In genomic region chr10:128121750-128122412, GRCh38 we compare ENCODE assay signal across 25 cellular contexts. TPM values are rescaled to one million over a fixed set of nuclear protein-coding genes. Genes with fewer than 3 reads are reported as not detected.
DNase-seq lines count a peak whose midpoint lies in the region; ATAC-seq, FAIRE-seq and TF ChIP-seq lines count a peak whose summit lies in the region.
"Had no signal": no experiment of that assay in that cellular context is flagged by ENCODE, and none has a peak within 500 bp of the region (broad histone marks: within the 10 kb centered on the region; RNA-seq: fewer than 3 reads in every experiment).

No MANE protein-coding gene starts in this region.

- H3K27ac Mint-ChIP-seq in T-helper 2 cell treated with Interferon-gamma antibody and Interleukin-4, amounts not matched to agents 5 μg/mL and 100 μg/mL, for 36 hours: peak overlapping the region; percentile 31
- no peak overlapping the region for H3K27ac Mint-ChIP-seq in WTC11
- H3K27ac Mint-ChIP-seq: B cell; natural killer cell treated with Interleukin-12 subunit alpha and Interleukin-12 subunit beta and Interleukin-15 and Interleukin-18, amount 100 ng/mL, for 72 hours had no signal

- H3K79me2 ChIP-seq in DND-41 (ENCODE audit: insufficient read depth, low read length) (peaks cover 89% of the 10 kb centered on the region), GM12878 (ENCODE audit: control insufficient read depth, insufficient read depth, low read length) (peaks cover 73% of the 10 kb centered on the region)

- FAIRE-seq in GM12878 (lab: Jason Lieb, UNC): no peak
- FAIRE-seq: HepG2, keratinocyte had no signal

- CTCF ChIA-PET in GM12878 (lab: Yijun Ruan, JAX) (interaction anchor here (0.9 to 2.5 kb wide), 6 partner anchors 11 to 87 kb away, joined by 3 to 11 read pairs (median 6); no protein-coding TSS in a partner anchor), WTC11 (lab: Charles Lee) (no interaction called here)

- TF ChIP-seq POLR2A in NB4 (IDR thresholded peaks at IDR 0.05; ENCODE audit: extremely low read depth, insufficient read length): no peak
- TF ChIP-seq POLR2A in GM12878 (IDR thresholded peaks at IDR 0.05; ENCODE audit: low read depth, low read length): no peak

- H3K27me3 Mint-ChIP-seq in T-helper 2 cell treated with Interferon-gamma antibody and Interleukin-4, amounts not matched to agents 5 μg/mL and 100 μg/mL, for 36 hours (ENCODE audit: low read depth): no peaks in the 10 kb centered on the region
- no peaks in the 10 kb centered on the region for H3K27me3 Mint-ChIP-seq in WTC11 (ENCODE audit: low read depth)

- RAD21 ChIA-PET in GM12878 (lab: Charles Lee; ENCODE audit: unreplicated experiment): interaction anchor here (1.0 to 1.2 kb wide), 2 partner anchors 22 to 27 kb away, joined by 3 to 4 read pairs; no protein-coding TSS in a partner anchor

- no TSS peak for BruUV-seq in GM12878 (replicated peaks; lab: Mats Ljungman, UMichigan)

- TF ChIP-seq CTCF in DND-41 (IDR thresholded peaks at IDR 0.05; ENCODE audit: borderline replicate concordance, extremely low read depth, low read length, poor library complexity, severe bottlenecking) (no peak), NB4 (IDR thresholded peaks at IDR 0.05; ENCODE audit: low read depth, low read length) (no peak), GM12878 (IDR thresholded peaks at IDR 0.05 in 2 of 3, conservative IDR thresholded peaks at IDR 0.05 in 1 of 3; ENCODE audit: control insufficient read depth in 2 of 3, extremely low read depth in 1 of 3, insufficient read depth in 1 of 3, low read depth in 3 of 3, low read length in 3 of 3) (no peak), WTC11 (IDR thresholded peaks at IDR 0.05) (no peak)

- H3K9ac ChIP-seq in DND-41 (ENCODE audit: low read depth, low read length) (no peak overlapping the region), GM12878 (ENCODE audit: control insufficient read depth, insufficient read depth, low read length) (no peak overlapping the region)

- H4K20me1 ChIP-seq in DND-41 (ENCODE audit: insufficient read depth, low read length) (peaks cover 68% of the 10 kb centered on the region), GM12878 (ENCODE audit: control insufficient read depth, insufficient read depth) (no peaks in the 10 kb centered on the region)

- H3K9me3 ChIP-seq in DND-41 (ENCODE audit: insufficient read depth, low read length, severe bottlenecking): no peaks in the 10 kb centered on the region
- H3K9me3 ChIP-seq in GM12878 (replicated peaks; ENCODE audit: control insufficient read depth, insufficient read depth, low read length): no peaks in the 10 kb centered on the region
- H3K9me3 ChIP-seq: mucosa of descending colon, right atrium auricular region, tibial artery had no signal

- in situ Hi-C loops in GM12878 (cut with MboI): no loop called here
- in situ Hi-C loops in KBM-7 (cut with MboI; ENCODE audit: low pct_unique_long_range_greater_than_20kb, low sequenced_read_pairs): no loop called here

- WGBS in GM12878 (ENCODE audit: insufficient coverage, insufficient replicate concordance, low lambda C conversion rate, missing lambda C conversion rate): 94% methylated on average over 5 of the region's 5 CpGs

- intact Hi-C loops in GM12878 (cut with micrococcal nuclease; ENCODE audit: unreplicated experiment): no loop called here

- SMC1A ChIA-PET in GM12878 (lab: Charles Lee; ENCODE audit: uncharacterized antibody, unreplicated experiment): interaction anchor here (1.8 to 1.9 kb wide), 2 partner anchors 10 to 15 kb away, joined by 4 to 8 read pairs; no protein-coding TSS in a partner anchor

- peaks cover 55% of the 10 kb centered on the region for H3K4me1 Mint-ChIP-seq in T-helper 2 cell treated with Interferon-gamma antibody and Interleukin-4, amounts not matched to agents 5 μg/mL and 100 μg/mL, for 36 hours (ENCODE audit: low read depth)
- H3K4me1 Mint-ChIP-seq in WTC11: peaks cover 27% of the 10 kb centered on the region

- no peak for TF ChIP-seq EP300 in GM12878 (IDR thresholded peaks at IDR 0.05; ENCODE audit: borderline replicate concordance in 1 of 2, control insufficient read depth in 1 of 2, low read depth in 2 of 2, low read length in 2 of 2)

- peak overlapping the region; percentile 36 for H3K4me3 Mint-ChIP-seq in T-helper 2 cell treated with Interferon-gamma antibody and Interleukin-4, amounts not matched to agents 5 μg/mL and 100 μg/mL, for 36 hours
- H3K4me3 Mint-ChIP-seq in WTC11: no peak overlapping the region
- H3K4me3 Mint-ChIP-seq: B cell; natural killer cell treated with Interleukin-12 subunit alpha and Interleukin-12 subunit beta and Interleukin-15 and Interleukin-18, amount 100 ng/mL, for 72 hours had no signal

- DNase-seq in T-helper 2 cell treated with Interferon-gamma antibody and Interleukin-4, amounts not matched to agents 5 μg/mL and 100 μg/mL, for 36 hours (ENCODE audit: low spot score): no peak
- DNase-seq in T-helper 2 cell (no peak), DND-41 (no peak), NB4 (ENCODE audit: low read depth) (no peak), GM12878 (ENCODE audit: low read depth, low spot score) (no peak), WTC11 (ENCODE audit: low spot score) (no peak), left lobe of liver (ENCODE audit: low spot score) (no peak), KBM-7 (no peak)
- DNase-seq: 8988T; aorta; effector CD4-positive, alpha-beta T cell; GF-D8; head of caudate nucleus; mucosa of descending colon; NCI-H1417; NCI-H2029 treated with DMSO at 0.1 percent for 48 hours; NCI-H526; stimulated activated CD4-positive, alpha-beta T cell treated with anti-CD3 and anti-CD28 coated beads, Interleukin-2, amount 100 ng/mL, for 24 hours; tibial artery had no signal

- POLR2A ChIA-PET in GM12878 (lab: Charles Lee): interaction anchor here (0.6 to 1.9 kb wide), 2 partner anchors 58 to 74 kb away, joined by 3 to 5 read pairs; no protein-coding TSS in a partner anchor
- POLR2A ChIA-PET in WTC11 (lab: Charles Lee): no interaction called here

- H3K4me3 ChIP-seq in DND-41 (ENCODE audit: low read depth in 1 of 2, low read length in 2 of 2) (peak overlapping the region in 1 of 2 experiments; percentile 70; a peak in 1 of 4 replicates), NB4 (ENCODE audit: low read depth, low read length) (peak overlapping the region; percentile 94), GM12878 (peak overlapping the region; percentile 84)
- H3K4me3 ChIP-seq: mucosa of descending colon, right atrium auricular region, tibial artery had no signal

- H3K4me1 ChIP-seq in DND-41 (ENCODE audit: insufficient read depth, low read length) (peaks cover 53% of the 10 kb centered on the region), GM12878 (ENCODE audit: control insufficient read depth, insufficient read depth, low read length) (no peaks in the 10 kb centered on the region)

- H2AFZ ChIP-seq in DND-41 (ENCODE audit: low read depth, low read length) (no peak overlapping the region), GM12878 (ENCODE audit: control insufficient read depth, low read depth, low read length) (peak overlapping the region; percentile 59)

- no peak for ATAC-seq in DND-41 (ENCODE audit: insufficient read depth, low read depth)
- ATAC-seq in GM12878: no peak
- ATAC-seq in WTC11: no peak
- no peak for ATAC-seq in left lobe of liver
- ATAC-seq: activated naive CD4-positive, alpha-beta T cell treated with anti-CD3 and anti-CD28 coated beads, Interleukin-2, amount 50 U/mL, for 72 hours; HepG2; mucosa of descending colon; natural killer cell treated with Interleukin-12 subunit alpha and Interleukin-12 subunit beta and Interleukin-15 and Interleukin-18, amount 100 ng/mL, for 72 hours had no signal

- peak overlapping the region; percentile 93; the same call in 1 of the 2 replicates for H3K4me2 ChIP-seq in DND-41 (ENCODE audit: insufficient read depth, low read length)
- H3K4me2 ChIP-seq in GM12878 (ENCODE audit: control insufficient read depth, insufficient read depth): peak overlapping the region; percentile 53

- H3K27ac ChIP-seq in DND-41 (ENCODE audit: low read length) (peak overlapping the region; percentile 45; the same call in 1 of the 2 replicates), GM12878 (ENCODE audit: control insufficient read depth, insufficient read depth) (no peak overlapping the region; the same call in 1 of the 2 replicates)
- H3K27ac ChIP-seq: right atrium auricular region, tibial artery had no signal

- H3K36me3 Mint-ChIP-seq in T-helper 2 cell treated with Interferon-gamma antibody and Interleukin-4, amounts not matched to agents 5 μg/mL and 100 μg/mL, for 36 hours (ENCODE audit: low read depth): peaks cover 71% of the 10 kb centered on the region
- H3K36me3 Mint-ChIP-seq in WTC11: peaks cover 45% of the 10 kb centered on the region

- TF ChIP-seq RAD21 in GM12878 (IDR thresholded peaks at IDR 0.05; ENCODE audit: insufficient read depth, low read depth, low read length): no peak

- H3K9me3 Mint-ChIP-seq in T-helper 2 cell treated with Interferon-gamma antibody and Interleukin-4, amounts not matched to agents 5 μg/mL and 100 μg/mL, for 36 hours: no peaks in the 10 kb centered on the region
- H3K9me3 Mint-ChIP-seq in WTC11: no peaks in the 10 kb centered on the region
- H3K9me3 Mint-ChIP-seq: activated naive CD4-positive, alpha-beta T cell treated with anti-CD3 and anti-CD28 coated beads, Interleukin-2, amount 50 U/mL, for 72 hours; natural killer cell treated with Interleukin-12 subunit alpha and Interleukin-12 subunit beta and Interleukin-15 and Interleukin-18, amount 100 ng/mL, for 72 hours had no signal

- H3K27me3 ChIP-seq in DND-41 (ENCODE audit: insufficient read depth, low read length, poor library complexity) (no peaks in the 10 kb centered on the region), GM12878 (replicated peaks in 1 of 2; ENCODE audit: control insufficient read depth in 2 of 2, insufficient read depth in 2 of 2, low read length in 1 of 2) (no peaks in the 10 kb centered on the region)

- peaks cover 86% of the 10 kb centered on the region for H3K36me3 ChIP-seq in DND-41 (ENCODE audit: insufficient read depth, low read length)
- H3K36me3 ChIP-seq in GM12878 (ENCODE audit: control insufficient read depth in 2 of 2, insufficient read depth in 2 of 2, low read length in 1 of 2): peaks cover 4 to 20% of the 10 kb centered on the region in 2 experiments
- H3K36me3 ChIP-seq: right atrium auricular region, tibial artery had no signal

RNA-seq across cellular contexts. Expression of gene MKI67, which starts 4.3 kb away (rescaled TPM):
- total RNA-seq in GM12878 (2013; cell fraction: nucleolus; rRNA removed): 83.4 and 83.6 TPM in 2 replicates
- total RNA-seq in GM12878 (2014; rRNA removed) (72.0 and 89.6 TPM in 2 replicates), GM12878 (2014; rRNA removed; fragmentation: Illumina TruSeq; extraction: Trizol) (75.9 and 82.4 TPM in 2 replicates), GM12878 (2021) (168 and 183 TPM in 2 replicates), WTC11 (2021) (93.6 to 118 TPM (median 96.5 TPM) in 3 replicates), left lobe of liver (0.70 TPM)
- polyA plus RNA-seq in GM12878 (2011; ENCODE audit: low read depth): 35.4 TPM
- polyA plus RNA-seq in GM12878 (2011; rRNA removed) (53.4 and 54.7 TPM in 2 replicates), GM12878 (2014; fragmentation: Illumina TruSeq; extraction: Trizol) (174 and 182 TPM in 2 replicates), GM12878 (2014; fragmentation: Nextera tagmentation; extraction: Ambion mirVana) (10 to 100 TPM; 22.3 to 37.5 TPM), GM12878 (2014; rRNA removed) (76.3 and 88.9 TPM in 2 replicates), GM12878 (2016; fragmentation: Nextera tagmentation; extraction: Ambion mirVana) (100 to 1,000 TPM; 143 to 148 TPM)
- 49.7 and 61.9 TPM in 2 replicates for polyA plus RNA-seq in GM12878 (2011; cell fraction: cytosol; rRNA removed)
- 147 and 191 TPM in 2 replicates for polyA plus RNA-seq in GM12878 (2011; cell fraction: nucleus; rRNA removed)
- 44.4 and 49.8 TPM in 2 replicates for polyA plus RNA-seq in GM12878 (2012)
- polyA minus RNA-seq in GM12878 (2011; rRNA and poly(A)+ RNA removed): 51.4 and 64.0 TPM in 2 replicates
- polyA minus RNA-seq in GM12878 (2011; cell fraction: cytosol; rRNA and poly(A)+ RNA removed): 61.1 and 66.3 TPM in 2 replicates
- 61.4 and 96.2 TPM in 2 replicates for polyA minus RNA-seq in GM12878 (2011; cell fraction: nucleus; rRNA and poly(A)+ RNA removed)

Comparison
In these comparisons a context has a peak if more than half of its experiments do, and no peak if none do; other contexts are left out.
1. RNA of gene MKI67, which starts 4.3 kb away (total RNA-seq): 93.6 to 118 TPM in WTC11 and 72.0 to 183 TPM in GM12878; 0.70 TPM in left lobe of liver (single experiment); every median in the first group is over 10 times any median in the second.